ENCODE assay signal across 17 cellular contexts in genomic region chr2:71843391-71843850, GRCh38.
A peak's percentile ranks its signal among the peaks of the same experiment; 100 is the strongest.
DNase-seq lines count a peak whose midpoint lies in the region; ATAC-seq lines count a peak whose summit lies in the region.
"Had no signal": no experiment of that assay in that cellular context is flagged by ENCODE, and none has a peak within 500 bp of the region (broad histone marks: within the 10 kb centered on the region; RNA-seq: fewer than 3 reads in every experiment).

No MANE protein-coding gene starts in this region.

- DNase-seq in AG20443 (ENCODE audit: low spot score) (peak; percentile 79), NCI-H226 (peak; percentile 59), kidney tubule cell (ENCODE audit: low spot score) (peak; percentile 70), NCI-H1417 (lab: John Stamatoyannopoulos, UW) (no peak), ureter (ENCODE audit: low spot score) (no peak), substantia nigra (lab: John Stamatoyannopoulos, UW) (no peak)
- DNase-seq: activated naive CD4-positive, alpha-beta T cell treated with anti-CD3 and anti-CD28 coated beads for 36 hours; H7; hypothalamus; NCI-H2107; right lobe of liver; T-helper 9 cell had no signal

- ATAC-seq in esophagus mucosa = peak; percentile 36
- ATAC-seq in HG03135 (IDR thresholded peaks at IDR 0.05; ENCODE audit: unreplicated experiment) = no peak

- H3K27ac ChIP-seq in substantia nigra (ENCODE audit: low read depth, low read length, poor library complexity, severe bottlenecking) = no peak overlapping the region
- H3K27ac ChIP-seq: coronary artery, KMS-11, right lobe of liver, tibial nerve had no signal

Comparison
In these comparisons a context has a peak if more than half of its experiments do, and no peak if none do; other contexts are left out.
1. DNase-seq: peak in AG20443 (single experiment), NCI-H226 (single experiment) and kidney tubule cell (single experiment); none in NCI-H1417 (0 of 3), ureter (single experiment) and substantia nigra (0 of 49).